In the genomic region with DNA sequence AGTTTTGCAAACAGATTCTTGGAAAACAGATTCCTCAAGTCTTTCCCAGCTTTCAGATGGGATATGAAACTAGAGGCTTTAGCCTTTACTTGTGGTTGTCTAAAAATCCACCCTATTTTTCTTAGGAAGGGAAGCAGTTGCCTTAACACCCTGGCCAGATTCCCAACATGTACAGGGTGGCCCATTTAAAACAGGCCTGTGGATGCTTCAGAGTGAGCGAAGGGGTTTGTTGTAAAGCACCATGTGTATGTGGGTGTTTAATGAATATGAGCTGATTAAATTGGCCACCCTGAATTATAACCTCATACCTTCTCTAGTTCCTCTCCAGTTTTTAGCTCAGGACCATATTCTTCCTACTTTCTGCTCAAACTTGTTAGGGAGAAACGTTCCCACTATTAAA, we compare ENCODE assay signal across 1 cellular context.
TF ChIP-seq lines count a peak whose summit lies in the region.

No MANE protein-coding gene starts in this region.

TF ChIP-seq in HepG2, 621 proteins besides CTCF, POLR2A, EP300 and RAD21 (continued from another document):
- TF ChIP-seq, protein P1, sequence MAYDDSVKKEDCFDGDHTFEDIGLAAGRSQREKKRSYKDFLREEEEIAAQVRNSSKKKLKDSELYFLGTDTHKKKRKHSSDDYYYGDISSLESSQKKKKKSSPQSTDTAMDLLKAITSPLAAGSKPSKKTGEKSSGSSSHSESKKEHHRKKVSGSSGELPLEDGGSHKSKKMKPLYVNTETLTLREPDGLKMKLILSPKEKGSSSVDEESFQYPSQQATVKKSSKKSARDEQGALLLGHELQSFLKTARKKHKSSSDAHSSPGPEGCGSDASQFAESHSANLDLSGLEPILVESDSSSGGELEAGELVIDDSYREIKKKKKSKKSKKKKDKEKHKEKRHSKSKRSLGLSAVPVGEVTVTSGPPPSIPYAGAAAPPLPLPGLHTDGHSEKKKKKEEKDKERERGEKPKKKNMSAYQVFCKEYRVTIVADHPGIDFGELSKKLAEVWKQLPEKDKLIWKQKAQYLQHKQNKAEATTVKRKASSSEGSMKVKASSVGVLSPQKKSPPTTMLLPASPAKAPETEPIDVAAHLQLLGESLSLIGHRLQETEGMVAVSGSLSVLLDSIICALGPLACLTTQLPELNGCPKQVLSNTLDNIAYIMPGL (CRISPR knock-in tag; IDR thresholded peaks at IDR 0.05; ENCODE audit: borderline replicate concordance in 1 of 2, low read depth in 1 of 2), result no peak
- TF ChIP-seq, protein P2, sequence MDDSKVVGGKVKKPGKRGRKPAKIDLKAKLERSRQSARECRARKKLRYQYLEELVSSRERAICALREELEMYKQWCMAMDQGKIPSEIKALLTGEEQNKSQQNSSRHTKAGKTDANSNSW (CRISPR knock-in tag; IDR thresholded peaks at IDR 0.05; ENCODE audit: borderline replicate concordance), result no peak
- TF ChIP-seq IRF2 (CRISPR knock-in tag; IDR thresholded peaks at IDR 0.05), result no peak
- no peak for TF ChIP-seq EHMT2 (IDR thresholded peaks at IDR 0.05; ENCODE audit: borderline replicate concordance, low read depth, low read length)
- TF ChIP-seq, protein P3, sequence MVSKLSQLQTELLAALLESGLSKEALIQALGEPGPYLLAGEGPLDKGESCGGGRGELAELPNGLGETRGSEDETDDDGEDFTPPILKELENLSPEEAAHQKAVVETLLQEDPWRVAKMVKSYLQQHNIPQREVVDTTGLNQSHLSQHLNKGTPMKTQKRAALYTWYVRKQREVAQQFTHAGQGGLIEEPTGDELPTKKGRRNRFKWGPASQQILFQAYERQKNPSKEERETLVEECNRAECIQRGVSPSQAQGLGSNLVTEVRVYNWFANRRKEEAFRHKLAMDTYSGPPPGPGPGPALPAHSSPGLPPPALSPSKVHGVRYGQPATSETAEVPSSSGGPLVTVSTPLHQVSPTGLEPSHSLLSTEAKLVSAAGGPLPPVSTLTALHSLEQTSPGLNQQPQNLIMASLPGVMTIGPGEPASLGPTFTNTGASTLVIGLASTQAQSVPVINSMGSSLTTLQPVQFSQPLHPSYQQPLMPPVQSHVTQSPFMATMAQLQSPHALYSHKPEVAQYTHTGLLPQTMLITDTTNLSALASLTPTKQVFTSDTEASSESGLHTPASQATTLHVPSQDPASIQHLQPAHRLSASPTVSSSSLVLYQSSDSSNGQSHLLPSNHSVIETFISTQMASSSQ (IDR thresholded peaks at IDR 0.05; ENCODE audit: low read depth), result no peak
- TF ChIP-seq, protein P3 (CRISPR knock-in tag; IDR thresholded peaks at IDR 0.05; ENCODE audit: borderline replicate concordance), result no peak
